Comparison of ENCODE assay signal across 1 cellular context in genomic region chr5:88128813-88129212, GRCh38.
A peak's percentile ranks its signal among the peaks of the same experiment; 100 is the strongest.
TF ChIP-seq lines count a peak whose summit lies in the region.

No MANE protein-coding gene starts in this region.

TF ChIP-seq in HepG2, 621 proteins besides CTCF, POLR2A, EP300 and RAD21 (continued from another document and continues in another):
- TF ChIP-seq KIAA2018 (CRISPR knock-in tag; IDR thresholded peaks at IDR 0.05; ENCODE audit: borderline replicate concordance) (no peak), ZBTB2 (CRISPR knock-in tag; IDR thresholded peaks at IDR 0.05; ENCODE audit: low read depth) (no peak), TRIM24 (CRISPR knock-in tag; IDR thresholded peaks at IDR 0.05) (no peak), IKZF4 (CRISPR knock-in tag; IDR thresholded peaks at IDR 0.05; ENCODE audit: borderline replicate concordance, low read depth, not compliant biosample characterization) (no peak), ATRX (CRISPR knock-in tag; IDR thresholded peaks at IDR 0.05; ENCODE audit: borderline replicate concordance) (no peak), PRDM10 (CRISPR knock-in tag; IDR thresholded peaks at IDR 0.05; ENCODE audit: low read depth) (peak; percentile 82; the same call in 1 of the 2 replicates), ZNF264 (CRISPR knock-in tag; IDR thresholded peaks at IDR 0.05) (peak; percentile 74; the same call in 1 of the 2 replicates), KAT7 (CRISPR knock-in tag; IDR thresholded peaks at IDR 0.05; ENCODE audit: borderline replicate concordance) (no peak), MAFF (IDR thresholded peaks at IDR 0.05; ENCODE audit: low read depth, low read length) (no peak), AGO1 (IDR thresholded peaks at IDR 0.05; ENCODE audit: low read depth, low read length, poor library complexity, severe bottlenecking) (no peak), U2AF1 (optimal IDR thresholded peaks at IDR 0.05; ENCODE audit: low read depth, low read length) (no peak), GMEB1 (CRISPR knock-in tag; IDR thresholded peaks at IDR 0.05; ENCODE audit: borderline replicate concordance) (no peak), ZGPAT (CRISPR knock-in tag; IDR thresholded peaks at IDR 0.05) (peak; percentile 82), ELF1 (CRISPR knock-in tag; IDR thresholded peaks at IDR 0.05) (no peak), ZBTB33 (CRISPR knock-in tag; IDR thresholded peaks at IDR 0.05) (no peak), MXD1 (CRISPR knock-in tag; IDR thresholded peaks at IDR 0.05) (no peak), PLRG1 (conservative IDR thresholded peaks at IDR 0.05) (no peak), ZBTB26 (CRISPR knock-in tag; IDR thresholded peaks at IDR 0.05; ENCODE audit: borderline replicate concordance) (no peak), HES4 (CRISPR knock-in tag; IDR thresholded peaks at IDR 0.05; ENCODE audit: borderline replicate concordance) (no peak), MED1 (CRISPR knock-in tag; IDR thresholded peaks at IDR 0.05) (peak; percentile 64), POGK (CRISPR knock-in tag; conservative IDR thresholded peaks at IDR 0.05) (no peak), PRPF4 (IDR thresholded peaks at IDR 0.05; ENCODE audit: low read depth, low read length, poor library complexity, severe bottlenecking) (no peak), MIER2 (CRISPR knock-in tag; IDR thresholded peaks at IDR 0.05) (0 out of 2 replicates have a peak, but pooled peaks have one; percentile 35), RFXAP (CRISPR knock-in tag; IDR thresholded peaks at IDR 0.05; ENCODE audit: borderline replicate concordance) (no peak), HOMEZ (CRISPR knock-in tag; IDR thresholded peaks at IDR 0.05; ENCODE audit: low read depth) (peak; percentile 92; the same call in 1 of the 2 replicates), ZNF367 (CRISPR knock-in tag; IDR thresholded peaks at IDR 0.05; ENCODE audit: borderline replicate concordance) (no peak), MBNL3 (CRISPR knock-in tag; conservative IDR thresholded peaks at IDR 0.05) (no peak)
